Comparison of ENCODE assay signal across 15 cellular contexts in the genomic region with DNA sequence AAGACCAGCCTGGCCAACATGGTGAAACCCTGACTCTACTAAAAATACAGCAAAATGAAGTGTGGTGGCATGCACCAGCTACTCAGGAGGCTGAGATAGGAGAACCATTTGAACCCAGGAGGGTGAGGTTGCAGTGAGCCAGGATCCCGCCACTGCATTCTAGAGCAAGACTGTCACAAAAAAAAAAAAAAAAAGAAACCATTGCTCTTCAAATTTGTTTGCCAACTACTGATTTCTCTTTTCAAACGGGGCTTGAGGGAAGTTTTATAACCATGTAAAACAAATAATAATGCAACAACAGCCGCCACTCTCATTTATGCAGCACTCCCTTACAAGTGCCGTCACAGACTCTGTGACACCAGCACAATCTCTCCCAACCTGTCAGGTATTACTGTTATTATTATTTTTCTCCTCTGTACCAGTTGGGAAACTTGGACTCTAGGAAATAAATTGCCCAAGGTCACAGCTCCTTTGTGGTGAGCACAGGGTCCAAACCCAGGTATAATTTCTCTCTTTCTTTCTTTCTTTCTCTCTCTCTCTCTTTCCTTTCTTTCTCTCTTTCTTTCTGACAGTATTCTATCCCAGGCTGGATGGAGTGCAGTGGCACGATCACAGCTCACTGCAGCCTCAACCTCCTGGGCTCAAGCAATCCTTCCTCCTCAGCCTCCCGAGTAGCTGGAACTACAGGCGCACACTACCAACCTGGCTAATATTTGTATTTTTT. TPM values are rescaled to one million over a fixed set of nuclear protein-coding genes. Genes with fewer than 3 reads are reported as not detected.
A peak's percentile ranks its signal among the peaks of the same experiment; 100 is the strongest.
DNase-seq lines count a peak whose midpoint lies in the region; ATAC-seq and TF ChIP-seq lines count a peak whose summit lies in the region.
"Had no signal": no experiment of that assay in that cellular context is flagged by ENCODE, and none has a peak within 500 bp of the region (broad histone marks: within the 10 kb centered on the region; RNA-seq: fewer than 3 reads in every experiment).

No MANE protein-coding gene starts in this region.

- H3K27ac Mint-ChIP-seq in brain (peak overlapping the region in 3 of 5 experiments; percentile 12 to 88 (median 65)), nephron progenitor cell (peak overlapping the region; percentile 98)

- H3K9ac ChIP-seq in HUES6 (ENCODE audit: low read length), result no peak overlapping the region

- 31 to 66% methylated on average over 7 of the region's 7 CpGs for WGBS in sigmoid colon, 2 donors

- H3K36me3 Mint-ChIP-seq in brain (peaks cover 20% of the 10 kb centered on the region), nephron progenitor cell (ENCODE audit: low read depth) (peaks cover 37% of the 10 kb centered on the region)

- H3K27ac ChIP-seq in HUES6 (ENCODE audit: low read depth, low read length) (0 out of 2 replicates have a peak overlapping the region, but pooled peaks have one; percentile 30), sigmoid colon (no peak overlapping the region)
- H3K27ac ChIP-seq: coronary artery, esophagus muscularis mucosa had no signal

- H3K4me1 Mint-ChIP-seq in brain, result peaks cover 49% of the 10 kb centered on the region
- peaks cover 35% of the 10 kb centered on the region for H3K4me1 Mint-ChIP-seq in nephron progenitor cell

- H3K4me1 ChIP-seq in HUES6 (ENCODE audit: control insufficient read depth, insufficient read depth, low read length) (peaks cover 22% of the 10 kb centered on the region), sigmoid colon (peaks cover 0 to 28% (median 12%) of the 10 kb centered on the region in 4 donors)

- no peaks in the 10 kb centered on the region for H3K9me3 ChIP-seq in HUES6 (ENCODE audit: control insufficient read depth, insufficient read depth, low read depth, low read length)
- H3K9me3 ChIP-seq in sigmoid colon, result no peaks in the 10 kb centered on the region
- H3K9me3 ChIP-seq: esophagus muscularis mucosa, left lung had no signal

- H3K4me3 Mint-ChIP-seq in brain, result no peak overlapping the region
- no peak overlapping the region for H3K4me3 Mint-ChIP-seq in nephron progenitor cell

- peak; percentile 7 for DNase-seq in NCI-H748 (lab: John Stamatoyannopoulos, UW; ENCODE audit: unreplicated experiment)
- no peak for DNase-seq in NCI-H748 treated with DMSO at 0.1 percent for 48 hours (lab: John Stamatoyannopoulos, UW)
- no peak for DNase-seq in nephron progenitor cell
- DNase-seq in stimulated activated naive CD4-positive, alpha-beta T cell treated with Interleukin-2 at 50 U/mL for 16 hours (lab: John Stamatoyannopoulos, UW), result no peak
- no peak for DNase-seq in sigmoid colon
- DNase-seq: 8988T, COR-L47, left lung, NCI-H1694 treated with DMSO at 0.1 percent for 48 hours, small intestine had no signal

- no peak overlapping the region for H3K4me3 ChIP-seq in HUES6 (ENCODE audit: low read depth, low read length)
- H3K4me3 ChIP-seq in sigmoid colon, result no peak overlapping the region
- H3K4me3 ChIP-seq: coronary artery, esophagus muscularis mucosa, left lung had no signal

- H3K27me3 Mint-ChIP-seq in brain (no peaks in the 10 kb centered on the region), nephron progenitor cell (ENCODE audit: low read depth, poor library complexity) (no peaks in the 10 kb centered on the region)

- intact Hi-C loops in sigmoid colon (cut with DNase I), result no loop called here

- ATAC-seq in HG03095 (IDR thresholded peaks at IDR 0.05; ENCODE audit: unreplicated experiment), result no peak

- no peak for TF ChIP-seq EP300 in sigmoid colon (IDR thresholded peaks at IDR 0.05)

- TF ChIP-seq POLR2A in sigmoid colon (IDR thresholded peaks at IDR 0.05), result no peak

- no peaks in the 10 kb centered on the region for H3K27me3 ChIP-seq in HUES6 (ENCODE audit: control insufficient read depth, insufficient read depth, low read length)
- no peaks in the 10 kb centered on the region for H3K27me3 ChIP-seq in sigmoid colon
- H3K27me3 ChIP-seq: esophagus muscularis mucosa, left lung had no signal

- H3K36me3 ChIP-seq in HUES6 (ENCODE audit: control insufficient read depth, insufficient read depth, low read length), result peaks cover 2% of the 10 kb centered on the region; the same call in 1 of the 2 replicates
- H3K36me3 ChIP-seq in sigmoid colon, result no peaks in the 10 kb centered on the region
- H3K36me3 ChIP-seq: esophagus muscularis mucosa, left lung had no signal

- peaks cover 0 to 5% (median 2%) of the 10 kb centered on the region in 5 experiments for H3K9me3 Mint-ChIP-seq in brain
- peaks cover 1% of the 10 kb centered on the region for H3K9me3 Mint-ChIP-seq in nephron progenitor cell

- TF ChIP-seq CTCF in brain (conservative IDR thresholded peaks at IDR 0.05) (no peak), nephron progenitor cell (IDR thresholded peaks at IDR 0.05) (no peak), sigmoid colon (IDR thresholded peaks at IDR 0.05) (no peak)

RNA-seq across cellular contexts. Expression of a gene that starts 25.4 kb away (rescaled TPM):
- polyA plus RNA-seq in brain (ENCODE audit: insufficient read depth, low read depth, low replicate concordance), result 9.8 TPM
- total RNA-seq in sigmoid colon, result 10 to 100 TPM in 2 of 4 donors, 1 to 10 TPM in 2; 6.6 to 11.9 (median 9.9) TPM
- polyA plus RNA-seq in sigmoid colon, result 10 to 100 TPM in 1 of 3 donors, 1 to 10 TPM in 2; 3.6 to 25.9 (median 5.1) TPM
